1 cellular context compared by ENCODE assay signal in the genomic region with DNA sequence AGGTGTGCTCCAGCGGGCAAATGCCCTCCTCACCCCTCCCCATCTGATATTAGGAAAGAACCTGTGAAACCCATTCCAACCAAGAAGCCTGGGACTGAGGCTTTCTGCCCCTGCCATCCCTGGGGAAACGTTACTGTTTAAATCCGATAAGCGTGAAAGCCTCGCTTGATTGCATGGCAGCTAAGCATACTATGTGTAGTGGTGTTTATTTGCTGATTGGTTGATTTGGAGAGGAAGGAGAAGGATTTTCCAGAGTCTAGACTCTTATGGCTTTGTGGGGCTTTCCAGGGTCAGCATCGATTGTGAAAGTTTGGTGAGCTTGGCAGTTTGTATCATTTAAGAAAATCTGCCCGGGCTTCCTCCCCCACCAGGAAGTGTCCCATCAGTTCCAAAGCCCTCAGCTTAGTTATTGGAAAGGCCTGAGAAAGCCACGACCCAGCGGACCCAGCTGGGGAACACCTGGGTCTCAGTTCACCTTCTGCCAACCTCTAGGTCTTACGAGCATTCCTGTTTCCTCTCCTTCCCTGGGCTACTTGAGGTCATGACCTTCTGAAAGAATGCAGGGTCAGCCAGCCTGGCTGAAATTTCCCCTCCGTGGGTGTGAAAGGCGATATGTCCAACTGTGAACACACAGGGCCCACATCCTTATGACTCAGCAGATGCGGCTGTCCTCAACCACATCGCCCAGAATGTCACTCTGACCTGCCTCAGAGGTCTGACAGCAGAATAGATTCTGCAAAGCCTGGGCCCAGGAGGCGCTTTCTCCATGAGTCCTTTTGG.
TF ChIP-seq lines count a peak whose summit lies in the region.

No MANE protein-coding gene starts in this region.

TF ChIP-seq in K562, 482 proteins besides CTCF, POLR2A, EP300 and RAD21 (continued from another document and continues in another):
- TF ChIP-seq, protein P1, sequence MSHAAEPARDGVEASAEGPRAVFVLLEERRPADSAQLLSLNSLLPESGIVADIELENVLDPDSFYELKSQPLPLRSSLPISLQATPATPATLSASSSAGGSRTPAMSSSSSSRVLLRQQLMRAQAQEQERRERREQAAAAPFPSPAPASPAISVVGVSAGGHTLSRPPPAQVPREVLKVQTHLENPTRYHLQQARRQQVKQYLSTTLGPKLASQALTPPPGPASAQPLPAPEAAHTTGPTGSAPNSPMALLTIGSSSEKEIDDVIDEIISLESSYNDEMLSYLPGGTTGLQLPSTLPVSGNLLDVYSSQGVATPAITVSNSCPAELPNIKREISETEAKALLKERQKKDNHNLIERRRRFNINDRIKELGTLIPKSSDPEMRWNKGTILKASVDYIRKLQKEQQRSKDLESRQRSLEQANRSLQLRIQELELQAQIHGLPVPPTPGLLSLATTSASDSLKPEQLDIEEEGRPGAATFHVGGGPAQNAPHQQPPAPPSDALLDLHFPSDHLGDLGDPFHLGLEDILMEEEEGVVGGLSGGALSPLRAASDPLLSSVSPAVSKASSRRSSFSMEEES (CRISPR knock-in tag; IDR thresholded peaks at IDR 0.05): no peak
- no peak for TF ChIP-seq OTX1 (CRISPR knock-in tag; IDR thresholded peaks at IDR 0.05)
- TF ChIP-seq, protein P2, sequence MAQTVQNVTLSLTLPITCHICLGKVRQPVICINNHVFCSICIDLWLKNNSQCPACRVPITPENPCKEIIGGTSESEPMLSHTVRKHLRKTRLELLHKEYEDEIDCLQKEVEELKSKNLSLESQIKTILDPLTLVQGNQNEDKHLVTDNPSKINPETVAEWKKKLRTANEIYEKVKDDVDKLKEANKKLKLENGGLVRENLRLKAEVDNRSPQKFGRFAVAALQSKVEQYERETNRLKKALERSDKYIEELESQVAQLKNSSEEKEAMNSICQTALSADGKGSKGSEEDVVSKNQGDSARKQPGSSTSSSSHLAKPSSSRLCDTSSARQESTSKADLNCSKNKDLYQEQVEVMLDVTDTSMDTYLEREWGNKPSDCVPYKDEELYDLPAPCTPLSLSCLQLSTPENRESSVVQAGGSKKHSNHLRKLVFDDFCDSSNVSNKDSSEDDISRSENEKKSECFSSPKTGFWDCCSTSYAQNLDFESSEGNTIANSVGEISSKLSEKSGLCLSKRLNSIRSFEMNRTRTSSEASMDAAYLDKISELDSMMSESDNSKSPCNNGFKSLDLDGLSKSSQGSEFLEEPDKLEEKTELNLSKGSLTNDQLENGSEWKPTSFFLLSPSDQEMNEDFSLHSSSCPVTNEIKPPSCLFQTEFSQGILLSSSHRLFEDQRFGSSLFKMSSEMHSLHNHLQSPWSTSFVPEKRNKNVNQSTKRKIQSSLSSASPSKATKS (CRISPR knock-in tag; IDR thresholded peaks at IDR 0.05): no peak
- no peak for TF ChIP-seq RBM25 (IDR thresholded peaks at IDR 0.05; ENCODE audit: low read depth, low read length, severe bottlenecking)
- TF ChIP-seq PURB (CRISPR knock-in tag; IDR thresholded peaks at IDR 0.05; ENCODE audit: low read depth): no peak
- TF ChIP-seq, protein P3, sequence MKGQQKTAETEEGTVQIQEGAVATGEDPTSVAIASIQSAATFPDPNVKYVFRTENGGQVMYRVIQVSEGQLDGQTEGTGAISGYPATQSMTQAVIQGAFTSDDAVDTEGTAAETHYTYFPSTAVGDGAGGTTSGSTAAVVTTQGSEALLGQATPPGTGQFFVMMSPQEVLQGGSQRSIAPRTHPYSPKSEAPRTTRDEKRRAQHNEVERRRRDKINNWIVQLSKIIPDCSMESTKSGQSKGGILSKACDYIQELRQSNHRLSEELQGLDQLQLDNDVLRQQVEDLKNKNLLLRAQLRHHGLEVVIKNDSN (CRISPR knock-in tag; IDR thresholded peaks at IDR 0.05): no peak
- no peak for TF ChIP-seq NUFIP1 (IDR thresholded peaks at IDR 0.05; ENCODE audit: partially characterized antibody)
- no peak for TF ChIP-seq CC2D1A (IDR thresholded peaks at IDR 0.05)
- no peak for TF ChIP-seq CBX1 (IDR thresholded peaks at IDR 0.05; ENCODE audit: low read depth)
- no peak for TF ChIP-seq ZC3H11A (IDR thresholded peaks at IDR 0.05; ENCODE audit: low read depth, low read length)
- TF ChIP-seq YY1 (IDR thresholded peaks at IDR 0.05; ENCODE audit: borderline replicate concordance in 1 of 3, control insufficient read depth in 1 of 3, extremely low read depth in 1 of 3, insufficient read depth in 3 of 3, insufficient read length in 1 of 3, insufficient replicate concordance in 2 of 3, low read depth in 1 of 3, low read length in 2 of 3): peak in 1 of 3 experiments; percentile 27
- TF ChIP-seq, protein P4, sequence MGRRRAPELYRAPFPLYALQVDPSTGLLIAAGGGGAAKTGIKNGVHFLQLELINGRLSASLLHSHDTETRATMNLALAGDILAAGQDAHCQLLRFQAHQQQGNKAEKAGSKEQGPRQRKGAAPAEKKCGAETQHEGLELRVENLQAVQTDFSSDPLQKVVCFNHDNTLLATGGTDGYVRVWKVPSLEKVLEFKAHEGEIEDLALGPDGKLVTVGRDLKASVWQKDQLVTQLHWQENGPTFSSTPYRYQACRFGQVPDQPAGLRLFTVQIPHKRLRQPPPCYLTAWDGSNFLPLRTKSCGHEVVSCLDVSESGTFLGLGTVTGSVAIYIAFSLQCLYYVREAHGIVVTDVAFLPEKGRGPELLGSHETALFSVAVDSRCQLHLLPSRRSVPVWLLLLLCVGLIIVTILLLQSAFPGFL (CRISPR knock-in tag; IDR thresholded peaks at IDR 0.05): no peak
- TF ChIP-seq ESRRA (IDR thresholded peaks at IDR 0.05; ENCODE audit: borderline replicate concordance, low read depth): peak; percentile 99
- TF ChIP-seq SMC3 (conservative IDR thresholded peaks at IDR 0.05; ENCODE audit: insufficient read depth, low read depth, low read length): no peak
- peak; percentile 12; the same call in 1 of the 2 replicates for TF ChIP-seq MTA1 (IDR thresholded peaks at IDR 0.05; ENCODE audit: borderline replicate concordance)
- TF ChIP-seq NFATC3 (IDR thresholded peaks at IDR 0.05): no peak
- TF ChIP-seq, protein P5, sequence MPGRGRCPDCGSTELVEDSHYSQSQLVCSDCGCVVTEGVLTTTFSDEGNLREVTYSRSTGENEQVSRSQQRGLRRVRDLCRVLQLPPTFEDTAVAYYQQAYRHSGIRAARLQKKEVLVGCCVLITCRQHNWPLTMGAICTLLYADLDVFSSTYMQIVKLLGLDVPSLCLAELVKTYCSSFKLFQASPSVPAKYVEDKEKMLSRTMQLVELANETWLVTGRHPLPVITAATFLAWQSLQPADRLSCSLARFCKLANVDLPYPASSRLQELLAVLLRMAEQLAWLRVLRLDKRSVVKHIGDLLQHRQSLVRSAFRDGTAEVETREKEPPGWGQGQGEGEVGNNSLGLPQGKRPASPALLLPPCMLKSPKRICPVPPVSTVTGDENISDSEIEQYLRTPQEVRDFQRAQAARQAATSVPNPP (IDR thresholded peaks at IDR 0.05; ENCODE audit: borderline replicate concordance, insufficient read depth, insufficient read length): no peak
- TF ChIP-seq, protein P6, sequence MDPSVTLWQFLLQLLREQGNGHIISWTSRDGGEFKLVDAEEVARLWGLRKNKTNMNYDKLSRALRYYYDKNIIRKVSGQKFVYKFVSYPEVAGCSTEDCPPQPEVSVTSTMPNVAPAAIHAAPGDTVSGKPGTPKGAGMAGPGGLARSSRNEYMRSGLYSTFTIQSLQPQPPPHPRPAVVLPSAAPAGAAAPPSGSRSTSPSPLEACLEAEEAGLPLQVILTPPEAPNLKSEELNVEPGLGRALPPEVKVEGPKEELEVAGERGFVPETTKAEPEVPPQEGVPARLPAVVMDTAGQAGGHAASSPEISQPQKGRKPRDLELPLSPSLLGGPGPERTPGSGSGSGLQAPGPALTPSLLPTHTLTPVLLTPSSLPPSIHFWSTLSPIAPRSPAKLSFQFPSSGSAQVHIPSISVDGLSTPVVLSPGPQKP (CRISPR knock-in tag; IDR thresholded peaks at IDR 0.05): no peak
- peak; percentile 81 for TF ChIP-seq CREM (IDR thresholded peaks at IDR 0.05; ENCODE audit: low read depth)
- TF ChIP-seq ZNF75A (CRISPR knock-in tag; IDR thresholded peaks at IDR 0.05): no peak
- no peak for TF ChIP-seq CBX5 (IDR thresholded peaks at IDR 0.05; ENCODE audit: borderline replicate concordance, low read depth)
- TF ChIP-seq, protein P7, sequence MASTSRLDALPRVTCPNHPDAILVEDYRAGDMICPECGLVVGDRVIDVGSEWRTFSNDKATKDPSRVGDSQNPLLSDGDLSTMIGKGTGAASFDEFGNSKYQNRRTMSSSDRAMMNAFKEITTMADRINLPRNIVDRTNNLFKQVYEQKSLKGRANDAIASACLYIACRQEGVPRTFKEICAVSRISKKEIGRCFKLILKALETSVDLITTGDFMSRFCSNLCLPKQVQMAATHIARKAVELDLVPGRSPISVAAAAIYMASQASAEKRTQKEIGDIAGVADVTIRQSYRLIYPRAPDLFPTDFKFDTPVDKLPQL (IDR thresholded peaks at IDR 0.05; ENCODE audit: extremely low read depth, insufficient read length): no peak
- TF ChIP-seq, protein P8, sequence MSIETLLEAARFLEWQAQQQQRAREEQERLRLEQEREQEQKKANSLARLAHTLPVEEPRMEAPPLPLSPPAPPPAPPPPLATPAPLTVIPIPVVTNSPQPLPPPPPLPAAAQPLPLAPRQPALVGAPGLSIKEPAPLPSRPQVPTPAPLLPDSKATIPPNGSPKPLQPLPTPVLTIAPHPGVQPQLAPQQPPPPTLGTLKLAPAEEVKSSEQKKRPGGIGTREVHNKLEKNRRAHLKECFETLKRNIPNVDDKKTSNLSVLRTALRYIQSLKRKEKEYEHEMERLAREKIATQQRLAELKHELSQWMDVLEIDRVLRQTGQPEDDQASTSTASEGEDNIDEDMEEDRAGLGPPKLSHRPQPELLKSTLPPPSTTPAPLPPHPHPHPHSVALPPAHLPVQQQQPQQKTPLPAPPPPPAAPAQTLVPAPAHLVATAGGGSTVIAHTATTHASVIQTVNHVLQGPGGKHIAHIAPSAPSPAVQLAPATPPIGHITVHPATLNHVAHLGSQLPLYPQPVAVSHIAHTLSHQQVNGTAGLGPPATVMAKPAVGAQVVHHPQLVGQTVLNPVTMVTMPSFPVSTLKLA (conservative IDR thresholded peaks at IDR 0.05): peak in 1 of 2 experiments; percentile 69; a peak in 1 of 4 replicates
- peak; percentile 95 for TF ChIP-seq BACH1 (tag; IDR thresholded peaks at IDR 0.05)
- TF ChIP-seq MECOM (CRISPR knock-in tag; IDR thresholded peaks at IDR 0.05): no peak; the same call in none of the 2 replicates
- peak; percentile 65 for TF ChIP-seq NFIC (IDR thresholded peaks at IDR 0.05)
- no peak for TF ChIP-seq KLF1 (tag; IDR thresholded peaks at IDR 0.05)
- 0 out of 2 replicates have a peak, but pooled peaks have one; percentile 19 for TF ChIP-seq TAF7 (tag; IDR thresholded peaks at IDR 0.05)
- TF ChIP-seq EGR1 (conservative IDR thresholded peaks at IDR 0.05): peak; percentile 94
- TF ChIP-seq C11orf30 (IDR thresholded peaks at IDR 0.05; ENCODE audit: low read depth): peak; percentile 97
- peak; percentile 88 for TF ChIP-seq ELF1 (tag; IDR thresholded peaks at IDR 0.05)
- TF ChIP-seq PRMT5 (CRISPR knock-in tag; IDR thresholded peaks at IDR 0.05): no peak
- TF ChIP-seq, protein P9, sequence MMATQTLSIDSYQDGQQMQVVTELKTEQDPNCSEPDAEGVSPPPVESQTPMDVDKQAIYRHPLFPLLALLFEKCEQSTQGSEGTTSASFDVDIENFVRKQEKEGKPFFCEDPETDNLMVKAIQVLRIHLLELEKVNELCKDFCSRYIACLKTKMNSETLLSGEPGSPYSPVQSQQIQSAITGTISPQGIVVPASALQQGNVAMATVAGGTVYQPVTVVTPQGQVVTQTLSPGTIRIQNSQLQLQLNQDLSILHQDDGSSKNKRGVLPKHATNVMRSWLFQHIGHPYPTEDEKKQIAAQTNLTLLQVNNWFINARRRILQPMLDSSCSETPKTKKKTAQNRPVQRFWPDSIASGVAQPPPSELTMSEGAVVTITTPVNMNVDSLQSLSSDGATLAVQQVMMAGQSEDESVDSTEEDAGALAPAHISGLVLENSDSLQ (IDR thresholded peaks at IDR 0.05): peak; percentile 93
- TF ChIP-seq, protein P10, sequence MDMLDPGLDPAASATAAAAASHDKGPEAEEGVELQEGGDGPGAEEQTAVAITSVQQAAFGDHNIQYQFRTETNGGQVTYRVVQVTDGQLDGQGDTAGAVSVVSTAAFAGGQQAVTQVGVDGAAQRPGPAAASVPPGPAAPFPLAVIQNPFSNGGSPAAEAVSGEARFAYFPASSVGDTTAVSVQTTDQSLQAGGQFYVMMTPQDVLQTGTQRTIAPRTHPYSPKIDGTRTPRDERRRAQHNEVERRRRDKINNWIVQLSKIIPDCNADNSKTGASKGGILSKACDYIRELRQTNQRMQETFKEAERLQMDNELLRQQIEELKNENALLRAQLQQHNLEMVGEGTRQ (CRISPR knock-in tag; IDR thresholded peaks at IDR 0.05): no peak
